2 cellular contexts compared by ENCODE assay signal in genomic region chr10:14875941-14876340, GRCh38.
TF ChIP-seq lines count a peak whose summit lies in the region.

No MANE protein-coding gene starts in this region.

TF ChIP-seq in GM23338, 12 proteins besides CTCF, POLR2A, EP300 and RAD21:
- TF ChIP-seq REST (IDR thresholded peaks at IDR 0.05; ENCODE audit: unreplicated experiment) (no peak), JUNB (IDR thresholded peaks at IDR 0.05; ENCODE audit: unreplicated experiment) (no peak), ETS1 (IDR thresholded peaks at IDR 0.05) (no peak), ZNF331 (CRISPR knock-in tag; IDR thresholded peaks at IDR 0.05; ENCODE audit: low read depth) (no peak), EZH2phosphoT487 (IDR thresholded peaks at IDR 0.05; ENCODE audit: unreplicated experiment) (no peak), NANOG (IDR thresholded peaks at IDR 0.05; ENCODE audit: borderline replicate concordance) (no peak), POLR2AphosphoS5 (IDR thresholded peaks at IDR 0.05; ENCODE audit: low read depth) (no peak), STAT1 (IDR thresholded peaks at IDR 0.05; ENCODE audit: unreplicated experiment) (no peak), CREB1 (CRISPR knock-in tag; IDR thresholded peaks at IDR 0.05; ENCODE audit: low read depth) (no peak), ZNF114 (CRISPR knock-in tag; IDR thresholded peaks at IDR 0.05) (no peak), EZH2 (IDR thresholded peaks at IDR 0.05; ENCODE audit: low read depth, unreplicated experiment) (no peak)
- TF ChIP-seq, protein P1, sequence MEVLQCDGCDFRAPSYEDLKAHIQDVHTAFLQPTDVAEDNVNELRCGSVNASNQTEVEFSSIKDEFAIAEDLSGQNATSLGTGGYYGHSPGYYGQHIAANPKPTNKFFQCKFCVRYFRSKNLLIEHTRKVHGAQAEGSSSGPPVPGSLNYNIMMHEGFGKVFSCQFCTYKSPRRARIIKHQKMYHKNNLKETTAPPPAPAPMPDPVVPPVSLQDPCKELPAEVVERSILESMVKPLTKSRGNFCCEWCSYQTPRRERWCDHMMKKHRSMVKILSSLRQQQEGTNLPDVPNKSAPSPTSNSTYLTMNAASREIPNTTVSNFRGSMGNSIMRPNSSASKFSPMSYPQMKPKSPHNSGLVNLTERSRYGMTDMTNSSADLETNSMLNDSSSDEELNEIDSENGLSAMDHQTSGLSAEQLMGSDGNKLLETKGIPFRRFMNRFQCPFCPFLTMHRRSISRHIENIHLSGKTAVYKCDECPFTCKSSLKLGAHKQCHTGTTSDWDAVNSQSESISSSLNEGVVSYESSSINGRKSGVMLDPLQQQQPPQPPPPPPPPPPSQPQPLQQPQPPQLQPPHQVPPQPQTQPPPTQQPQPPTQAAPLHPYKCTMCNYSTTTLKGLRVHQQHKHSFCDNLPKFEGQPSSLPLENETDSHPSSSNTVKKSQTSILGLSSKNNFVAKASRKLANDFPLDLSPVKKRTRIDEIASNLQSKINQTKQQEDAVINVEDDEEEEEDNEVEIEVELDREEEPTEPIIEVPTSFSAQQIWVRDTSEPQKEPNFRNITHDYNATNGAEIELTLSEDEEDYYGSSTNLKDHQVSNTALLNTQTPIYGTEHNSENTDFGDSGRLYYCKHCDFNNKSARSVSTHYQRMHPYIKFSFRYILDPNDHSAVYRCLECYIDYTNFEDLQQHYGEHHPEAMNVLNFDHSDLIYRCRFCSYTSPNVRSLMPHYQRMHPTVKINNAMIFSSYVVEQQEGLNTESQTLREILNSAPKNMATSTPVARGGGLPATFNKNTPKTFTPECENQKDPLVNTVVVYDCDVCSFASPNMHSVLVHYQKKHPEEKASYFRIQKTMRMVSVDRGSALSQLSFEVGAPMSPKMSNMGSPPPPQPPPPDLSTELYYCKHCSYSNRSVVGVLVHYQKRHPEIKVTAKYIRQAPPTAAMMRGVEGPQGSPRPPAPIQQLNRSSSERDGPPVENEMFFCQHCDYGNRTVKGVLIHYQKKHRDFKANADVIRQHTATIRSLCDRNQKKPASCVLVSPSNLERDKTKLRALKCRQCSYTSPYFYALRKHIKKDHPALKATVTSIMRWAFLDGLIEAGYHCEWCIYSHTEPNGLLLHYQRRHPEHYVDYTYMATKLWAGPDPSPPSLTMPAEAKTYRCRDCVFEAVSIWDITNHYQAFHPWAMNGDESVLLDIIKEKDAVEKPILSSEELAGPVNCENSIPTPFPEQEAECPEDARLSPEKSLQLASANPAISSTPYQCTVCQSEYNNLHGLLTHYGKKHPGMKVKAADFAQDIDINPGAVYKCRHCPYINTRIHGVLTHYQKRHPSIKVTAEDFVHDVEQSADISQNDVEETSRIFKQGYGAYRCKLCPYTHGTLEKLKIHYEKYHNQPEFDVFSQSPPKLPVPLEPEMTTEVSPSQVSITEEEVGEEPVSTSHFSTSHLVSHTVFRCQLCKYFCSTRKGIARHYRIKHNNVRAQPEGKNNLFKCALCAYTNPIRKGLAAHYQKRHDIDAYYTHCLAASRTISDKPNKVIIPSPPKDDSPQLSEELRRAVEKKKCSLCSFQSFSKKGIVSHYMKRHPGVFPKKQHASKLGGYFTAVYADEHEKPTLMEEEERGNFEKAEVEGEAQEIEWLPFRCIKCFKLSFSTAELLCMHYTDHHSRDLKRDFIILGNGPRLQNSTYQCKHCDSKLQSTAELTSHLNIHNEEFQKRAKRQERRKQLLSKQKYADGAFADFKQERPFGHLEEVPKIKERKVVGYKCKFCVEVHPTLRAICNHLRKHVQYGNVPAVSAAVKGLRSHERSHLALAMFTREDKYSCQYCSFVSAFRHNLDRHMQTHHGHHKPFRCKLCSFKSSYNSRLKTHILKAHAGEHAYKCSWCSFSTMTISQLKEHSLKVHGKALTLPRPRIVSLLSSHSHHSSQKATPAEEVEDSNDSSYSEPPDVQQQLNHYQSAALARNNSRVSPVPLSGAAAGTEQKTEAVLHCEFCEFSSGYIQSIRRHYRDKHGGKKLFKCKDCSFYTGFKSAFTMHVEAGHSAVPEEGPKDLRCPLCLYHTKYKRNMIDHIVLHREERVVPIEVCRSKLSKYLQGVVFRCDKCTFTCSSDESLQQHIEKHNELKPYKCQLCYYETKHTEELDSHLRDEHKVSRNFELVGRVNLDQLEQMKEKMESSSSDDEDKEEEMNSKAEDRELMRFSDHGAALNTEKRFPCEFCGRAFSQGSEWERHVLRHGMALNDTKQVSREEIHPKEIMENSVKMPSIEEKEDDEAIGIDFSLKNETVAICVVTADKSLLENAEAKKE (CRISPR knock-in tag; IDR thresholded peaks at IDR 0.05) = no peak
TF ChIP-seq in GM23338: peak in this region for 0.

TF ChIP-seq in K562, 482 proteins besides CTCF, POLR2A, EP300 and RAD21:
- TF ChIP-seq CEBPB (tag; IDR thresholded peaks at IDR 0.05) (peak; percentile 44; the same call in 1 of the 2 replicates), ATF7 (IDR thresholded peaks at IDR 0.05) (no peak), ELF1 (tag; IDR thresholded peaks at IDR 0.05) (no peak)
TF ChIP-seq in K562: peak in this region for 1.
